1 cellular context compared by ENCODE assay signal in genomic region chr11:122294041-122294440, GRCh38.
TF ChIP-seq lines count a peak whose summit lies in the region.

No MANE protein-coding gene starts in this region.

TF ChIP-seq in H1, 55 proteins besides CTCF, POLR2A, EP300 and RAD21:
- TF ChIP-seq KDM1A (IDR thresholded peaks at IDR 0.05; ENCODE audit: borderline replicate concordance, low read length), result peak; percentile 85
- TF ChIP-seq TAF1 (IDR thresholded peaks at IDR 0.05; ENCODE audit: low read depth, low read length), result no peak
- no peak for TF ChIP-seq CTBP2 (IDR thresholded peaks at IDR 0.05; ENCODE audit: borderline replicate concordance, insufficient read depth, insufficient read length, low read length)
- no peak for TF ChIP-seq BACH1 (IDR thresholded peaks at IDR 0.05; ENCODE audit: low read length)
- no peak for TF ChIP-seq KDM4A (IDR thresholded peaks at IDR 0.05; ENCODE audit: low read depth, low read length, severe bottlenecking)
- peak in 1 of 2 experiments; percentile 68; a peak in 1 of 4 replicates for TF ChIP-seq HDAC2 (IDR thresholded peaks at IDR 0.05; ENCODE audit: borderline replicate concordance in 1 of 2, low read depth in 2 of 2, low read length in 2 of 2)
